In the genomic region with DNA sequence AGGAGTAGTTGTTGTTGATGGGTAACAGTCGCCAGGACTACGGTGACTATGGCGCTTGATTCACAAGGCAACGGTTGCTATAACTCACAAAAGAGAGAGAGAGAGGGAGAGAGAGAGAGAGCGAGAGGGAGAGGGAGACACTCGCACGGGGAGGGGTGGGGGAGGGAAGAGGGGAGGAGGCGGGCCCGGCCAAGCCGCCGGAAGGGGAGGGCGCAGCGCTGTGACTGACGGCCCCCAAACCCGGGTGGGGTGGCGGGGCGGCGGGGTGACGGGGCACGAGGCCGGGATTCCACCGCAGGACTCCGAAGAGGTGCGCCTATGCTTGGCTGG, we compare ENCODE assay signal across 8 cellular contexts. TPM values are rescaled to one million over a fixed set of nuclear protein-coding genes. Genes with fewer than 3 reads are reported as not detected.
DNase-seq lines count a peak whose midpoint lies in the region; ATAC-seq and TF ChIP-seq lines count a peak whose summit lies in the region.

A gene (minus strand): TSS at position 166 of the 330 bp plus-strand sequence. CDS start 130,413 bp downstream, outside the sequence.

- H3K9me3 ChIP-seq in colonic mucosa, result no peaks in the 10 kb centered on the region

- no peaks in the 10 kb centered on the region for H3K36me3 ChIP-seq in colonic mucosa

- no peak for TF ChIP-seq CTCF in colonic mucosa (IDR thresholded peaks at IDR 0.05)

- peak within 1 kb of the TSS; percentile 96 to 100 for H3K9ac ChIP-seq in colonic mucosa (ENCODE audit: low read depth in 2 of 2, low read length in 2 of 2)

- no peaks in the 10 kb centered on the region for H3K27me3 ChIP-seq in colonic mucosa

- ATAC-seq in GM19351 (IDR thresholded peaks at IDR 0.05; ENCODE audit: unreplicated experiment), result peak; percentile 43
- ATAC-seq in HG03469 (IDR thresholded peaks at IDR 0.05; ENCODE audit: unreplicated experiment), result peak; percentile 28

- H3K27ac ChIP-seq in colonic mucosa, result peak within 1 kb of the TSS; percentile 100

- no peaks in the 10 kb centered on the region for H3K4me1 ChIP-seq in colonic mucosa

- DNase-seq in Ammon's horn (ENCODE audit: low spot score) (peak; percentile 96), NCI-H524 treated with DMSO at 0.1 percent for 48 hours (lab: John Stamatoyannopoulos, UW) (peak; percentile 16), colonic mucosa (peak; percentile 90), left kidney (ENCODE audit: low read depth, low spot score) (peak; percentile 98)
- DNase-seq in activated CD4-positive, alpha-beta T cell treated with anti-CD3 and anti-CD28 coated beads for 48 hours, result peak; percentile 93
- DNase-seq in stimulated activated CD4-positive, alpha-beta T cell treated with anti-CD3 and anti-CD28 coated beads, Interleukin-2, amount 100 ng/mL, for 24 hours, result peak; percentile 90 to 93

- intact Hi-C loops in colonic mucosa (cut with DNase I), result no loop called here

- peak within 1 kb of the TSS; percentile 78 for H3K4me3 ChIP-seq in colonic mucosa

RNA-seq across cellular contexts. Expression of the gene that starts here (rescaled TPM):
- 10 to 100 TPM in 1 of 2 donors, 1 to 10 TPM in 1; 9.8 to 12.1 TPM for total RNA-seq in colonic mucosa

Comparison
In these comparisons a context has a peak if more than half of its experiments do, and no peak if none do; other contexts are left out.
1. Peak in every context shown above with its lines: DNase-seq, ATAC-seq, H3K4me3 ChIP-seq and H3K27ac ChIP-seq.
2. DNase-seq: peak in every context shown above with its lines; median percentile 98 in left kidney; 96 in Ammon's horn; 93 in activated CD4-positive, alpha-beta T cell treated with anti-CD3 and anti-CD28 coated beads for 48 hours; 92 in stimulated activated CD4-positive, alpha-beta T cell treated with anti-CD3 and anti-CD28 coated beads, Interleukin-2, amount 100 ng/mL, for 24 hours; 90 in colonic mucosa; 16 in NCI-H524 treated with DMSO at 0.1 percent for 48 hours.